20 cellular contexts compared by ENCODE assay signal in the genomic region with DNA sequence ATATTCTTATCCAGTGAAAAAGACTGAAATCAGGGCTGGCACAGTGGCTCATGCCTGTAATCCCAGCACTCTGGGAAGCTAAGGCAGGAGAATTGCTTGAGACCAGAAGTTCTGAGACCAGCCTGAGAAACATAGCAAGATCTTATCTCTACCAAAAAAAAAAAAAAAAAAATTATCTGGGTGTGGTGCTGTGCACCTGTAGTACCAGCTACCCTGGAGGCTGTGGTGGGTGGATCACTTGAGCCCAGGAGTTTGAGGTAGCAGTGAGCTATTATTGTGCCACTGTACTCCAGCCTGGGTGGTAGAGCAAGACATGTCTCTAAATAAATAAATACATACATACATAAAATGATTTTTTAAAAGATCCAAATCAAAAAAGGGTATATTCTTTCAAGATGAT. TPM values are rescaled to one million over a fixed set of nuclear protein-coding genes. Genes with fewer than 3 reads are reported as not detected.
"Had no signal": no experiment of that assay in that cellular context is flagged by ENCODE, and none has a peak within 500 bp of the region (broad histone marks: within the 10 kb centered on the region; RNA-seq: fewer than 3 reads in every experiment).

No MANE protein-coding gene starts in this region.

- H3K36me3 ChIP-seq: esophagus muscularis mucosa, gastrocnemius medialis, lower lobe of right lung, neural progenitor cell, ovary, right atrium auricular region, sigmoid colon had no signal

- H3K27me3 ChIP-seq: gastrocnemius medialis, ovary, right atrium auricular region had no signal

- H3K27ac Mint-ChIP-seq: neural progenitor cell had no signal

- H3K4me3 ChIP-seq: esophagus muscularis mucosa, gastrocnemius medialis, lower lobe of right lung, neural progenitor cell, ovary, right atrium auricular region, sigmoid colon, skin epidermis had no signal

- H3K9me3 ChIP-seq: esophagus muscularis mucosa, gastrocnemius medialis, lower lobe of right lung, ovary, right atrium auricular region, sigmoid colon had no signal

- H3K36me3 Mint-ChIP-seq: naive thymus-derived CD8-positive, alpha-beta T cell; neural progenitor cell had no signal

- H3K27ac ChIP-seq: esophagus muscularis mucosa, gastrocnemius medialis, lower lobe of right lung, neural progenitor cell, ovary, right atrium auricular region, sigmoid colon, skin epidermis had no signal

- ATAC-seq: gastrocnemius medialis; left lobe of liver; naive thymus-derived CD8-positive, alpha-beta T cell had no signal

- H3K4me3 Mint-ChIP-seq: naive thymus-derived CD8-positive, alpha-beta T cell; neural progenitor cell had no signal

- DNase-seq: cortex of kidney; effector memory CD4-positive, alpha-beta T cell; gastrocnemius medialis; glutamatergic neuron; islet precursor cell; lower lobe of right lung; mesendoderm; naive thymus-derived CD8-positive, alpha-beta T cell; ovary; sigmoid colon; stimulated activated CD4-positive, alpha-beta T cell treated with anti-CD3 and anti-CD28 coated beads, Interleukin-2, amount 100 ng/mL, for 24 hours; stimulated activated CD4-positive, alpha-beta T cell treated with anti-CD3 and anti-CD28 coated beads, Interleukin-4, amount 100 ng/mL, for 4 hours; stimulated activated naive CD4-positive, alpha-beta T cell treated with Interleukin-2 at 50 U/mL for 16 hours; trophoblast cell had no signal

- H3K9me3 Mint-ChIP-seq: naive thymus-derived CD8-positive, alpha-beta T cell; neural progenitor cell had no signal

- H3K4me1 ChIP-seq: gastrocnemius medialis, neural progenitor cell had no signal

RNA-seq across cellular contexts. Expression of a gene that starts 6.3 kb away (rescaled TPM):
- total RNA-seq: fibroblast of villous mesenchyme had no signal

RNA-seq across cellular contexts. Expression of a gene that starts 43.9 kb away (rescaled TPM):
- total RNA-seq: naive thymus-derived CD8-positive, alpha-beta T cell had no signal
- polyA plus RNA-seq: naive thymus-derived CD8-positive, alpha-beta T cell had no signal
